ENCODE assay signal across 1 cellular context in the genomic region with DNA sequence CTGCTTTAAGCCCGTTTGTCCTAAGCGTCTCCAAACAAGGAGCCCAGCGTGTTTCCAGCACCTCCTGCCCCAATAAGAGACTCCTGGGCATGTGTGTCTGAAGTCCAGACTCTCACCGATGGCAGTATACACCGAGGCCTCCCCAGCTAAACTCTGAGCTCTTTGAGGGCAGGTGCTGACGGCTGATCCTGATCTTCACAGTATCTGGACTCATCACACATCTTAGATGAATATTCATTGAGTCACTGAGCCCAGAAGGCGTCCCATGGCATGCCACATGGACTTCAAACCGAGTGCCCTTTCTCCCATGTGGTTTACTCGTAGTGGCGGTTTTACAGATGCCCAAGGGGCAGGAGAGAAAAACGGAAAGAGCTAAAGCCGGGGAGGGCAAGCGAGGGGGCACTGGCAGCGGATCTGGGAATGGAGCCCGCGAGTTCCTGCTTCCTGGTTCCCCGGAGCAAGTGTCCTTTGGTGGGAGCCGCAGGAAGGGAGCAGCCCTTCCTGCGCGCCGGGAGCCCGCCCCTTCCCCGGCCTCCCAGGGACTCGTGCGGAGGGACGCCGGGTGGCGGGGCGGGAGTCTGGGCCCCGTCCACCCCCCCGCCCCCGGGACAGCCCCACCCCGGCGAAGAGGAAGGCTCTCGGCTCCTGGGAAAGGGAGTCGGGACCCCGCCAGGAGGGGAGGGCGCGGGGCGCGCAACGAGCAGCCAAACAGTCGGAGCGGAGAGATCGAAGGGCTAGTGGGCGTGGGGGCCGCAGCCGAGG.
TF ChIP-seq lines count a peak whose summit lies in the region.

No MANE protein-coding gene starts in this region.

TF ChIP-seq in HepG2, 621 proteins besides CTCF, POLR2A, EP300 and RAD21 (continued from another document and continues in another):
- TF ChIP-seq, protein P1, sequence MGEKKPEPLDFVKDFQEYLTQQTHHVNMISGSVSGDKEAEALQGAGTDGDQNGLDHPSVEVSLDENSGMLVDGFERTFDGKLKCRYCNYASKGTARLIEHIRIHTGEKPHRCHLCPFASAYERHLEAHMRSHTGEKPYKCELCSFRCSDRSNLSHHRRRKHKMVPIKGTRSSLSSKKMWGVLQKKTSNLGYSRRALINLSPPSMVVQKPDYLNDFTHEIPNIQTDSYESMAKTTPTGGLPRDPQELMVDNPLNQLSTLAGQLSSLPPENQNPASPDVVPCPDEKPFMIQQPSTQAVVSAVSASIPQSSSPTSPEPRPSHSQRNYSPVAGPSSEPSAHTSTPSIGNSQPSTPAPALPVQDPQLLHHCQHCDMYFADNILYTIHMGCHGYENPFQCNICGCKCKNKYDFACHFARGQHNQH (CRISPR knock-in tag; IDR thresholded peaks at IDR 0.05): peak; percentile 72
- TF ChIP-seq, protein P2, sequence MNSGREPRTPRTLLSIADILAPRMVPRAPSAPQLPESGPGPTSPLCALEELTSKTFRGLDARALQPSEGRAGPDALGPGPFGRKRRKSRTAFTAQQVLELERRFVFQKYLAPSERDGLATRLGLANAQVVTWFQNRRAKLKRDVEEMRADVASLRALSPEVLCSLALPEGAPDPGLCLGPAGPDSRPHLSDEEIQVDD (CRISPR knock-in tag; IDR thresholded peaks at IDR 0.05; ENCODE audit: borderline replicate concordance): no peak; the same call in 1 of the 2 replicates
- TF ChIP-seq ZNF790 (CRISPR knock-in tag; IDR thresholded peaks at IDR 0.05; ENCODE audit: borderline replicate concordance) (no peak), TBX2 (CRISPR knock-in tag; IDR thresholded peaks at IDR 0.05; ENCODE audit: borderline replicate concordance) (peak; percentile 58), ZNF878 (CRISPR knock-in tag; IDR thresholded peaks at IDR 0.05) (0 out of 2 replicates have a peak, but pooled peaks have one; percentile 57), ZNF350 (CRISPR knock-in tag; IDR thresholded peaks at IDR 0.05; ENCODE audit: borderline replicate concordance, low read depth) (peak; percentile 75; the same call in 1 of the 2 replicates), ZNF850 (CRISPR knock-in tag; conservative IDR thresholded peaks at IDR 0.05) (no peak), TBX3 (IDR thresholded peaks at IDR 0.05; ENCODE audit: borderline replicate concordance) (no peak), ZFP41 (CRISPR knock-in tag; IDR thresholded peaks at IDR 0.05; ENCODE audit: borderline replicate concordance) (0 out of 2 replicates have a peak, but pooled peaks have one; percentile 40), ZNF605 (CRISPR knock-in tag; IDR thresholded peaks at IDR 0.05) (0 out of 2 replicates have a peak, but pooled peaks have one; percentile 31), KMT2A (CRISPR knock-in tag; IDR thresholded peaks at IDR 0.05) (peak; percentile 62), ZNF564 (CRISPR knock-in tag; IDR thresholded peaks at IDR 0.05) (0 out of 2 replicates have a peak, but pooled peaks have one; percentile 30), ZFX (CRISPR knock-in tag; IDR thresholded peaks at IDR 0.05; ENCODE audit: low read depth) (peak; percentile 37), MYC (CRISPR knock-in tag; IDR thresholded peaks at IDR 0.05; ENCODE audit: borderline replicate concordance) (peak; percentile 64; the same call in 1 of the 2 replicates), ZNF709 (CRISPR knock-in tag; IDR thresholded peaks at IDR 0.05) (peak; percentile 45; the same call in 1 of the 2 replicates), YEATS2 (CRISPR knock-in tag; IDR thresholded peaks at IDR 0.05; ENCODE audit: borderline replicate concordance) (0 out of 2 replicates have a peak, but pooled peaks have one; percentile 29), CEBPG (CRISPR knock-in tag; IDR thresholded peaks at IDR 0.05) (0 out of 2 replicates have a peak, but pooled peaks have one; percentile 4), NR2C2 (CRISPR knock-in tag; IDR thresholded peaks at IDR 0.05; ENCODE audit: borderline replicate concordance) (no peak), ZNF772 (CRISPR knock-in tag; IDR thresholded peaks at IDR 0.05) (0 out of 2 replicates have a peak, but pooled peaks have one; percentile 51), SAP130 (CRISPR knock-in tag; IDR thresholded peaks at IDR 0.05; ENCODE audit: low read depth) (peak; percentile 80), IKZF1 (IDR thresholded peaks at IDR 0.05) (no peak), SMAD9 (CRISPR knock-in tag; IDR thresholded peaks at IDR 0.05) (no peak), ZNF747 (CRISPR knock-in tag; IDR thresholded peaks at IDR 0.05; ENCODE audit: borderline replicate concordance) (no peak; the same call in 1 of the 2 replicates), ZNF256 (CRISPR knock-in tag; conservative IDR thresholded peaks at IDR 0.05) (peak; percentile 63; the same call in 1 of the 2 replicates), HMG20B (CRISPR knock-in tag; conservative IDR thresholded peaks at IDR 0.05) (0 out of 2 replicates have a peak, but pooled peaks have one; percentile 27), KLF16 (CRISPR knock-in tag; IDR thresholded peaks at IDR 0.05) (peak in 1 of 2 experiments; percentile 53; a peak in 2 of 4 replicates), YY1 (IDR thresholded peaks at IDR 0.05; ENCODE audit: insufficient read depth, insufficient replicate concordance, low read depth, low read length) (peak; percentile 10), ZSCAN31 (CRISPR knock-in tag; IDR thresholded peaks at IDR 0.05; ENCODE audit: low read depth) (peak; percentile 61; the same call in 1 of the 2 replicates), GATAD2A (CRISPR knock-in tag; IDR thresholded peaks at IDR 0.05) (0 out of 2 replicates have a peak, but pooled peaks have one; percentile 37), ZSCAN21 (CRISPR knock-in tag; IDR thresholded peaks at IDR 0.05; ENCODE audit: borderline replicate concordance) (0 out of 2 replicates have a peak, but pooled peaks have one; percentile 17), JDP2 (CRISPR knock-in tag; IDR thresholded peaks at IDR 0.05; ENCODE audit: borderline replicate concordance) (no peak), SOX5 (CRISPR knock-in tag; IDR thresholded peaks at IDR 0.05; ENCODE audit: borderline replicate concordance) (peak; percentile 19; the same call in 1 of the 2 replicates), ZNF788 (CRISPR knock-in tag; IDR thresholded peaks at IDR 0.05; ENCODE audit: borderline replicate concordance) (peak; percentile 15; the same call in 1 of the 2 replicates), ELF1 (CRISPR knock-in tag; IDR thresholded peaks at IDR 0.05) (peak; percentile 83), SALL1 (CRISPR knock-in tag; IDR thresholded peaks at IDR 0.05) (peak; percentile 54; the same call in 1 of the 2 replicates), ZNF547 (CRISPR knock-in tag; IDR thresholded peaks at IDR 0.05) (0 out of 2 replicates have a peak, but pooled peaks have one; percentile 45), YEATS4 (CRISPR knock-in tag; IDR thresholded peaks at IDR 0.05; ENCODE audit: borderline replicate concordance) (0 out of 2 replicates have a peak, but pooled peaks have one; percentile 7), KMT2B (CRISPR knock-in tag; IDR thresholded peaks at IDR 0.05) (0 out of 2 replicates have a peak, but pooled peaks have one; percentile 27), KAT2B (IDR thresholded peaks at IDR 0.05; ENCODE audit: borderline replicate concordance, low read depth, low read length) (no peak), RXRA (CRISPR knock-in tag; IDR thresholded peaks at IDR 0.05) (peak; percentile 26; the same call in 1 of the 2 replicates), HOXA3 (CRISPR knock-in tag; IDR thresholded peaks at IDR 0.05) (peak; percentile 36; the same call in 1 of the 2 replicates), ZNF205 (CRISPR knock-in tag; IDR thresholded peaks at IDR 0.05) (0 out of 2 replicates have a peak, but pooled peaks have one; percentile 22), CCDC6 (CRISPR knock-in tag; IDR thresholded peaks at IDR 0.05) (peak; percentile 76; the same call in 1 of the 2 replicates), KAT8 (CRISPR knock-in tag; IDR thresholded peaks at IDR 0.05) (0 out of 2 replicates have a peak, but pooled peaks have one; percentile 35)
- TF ChIP-seq, protein P3, sequence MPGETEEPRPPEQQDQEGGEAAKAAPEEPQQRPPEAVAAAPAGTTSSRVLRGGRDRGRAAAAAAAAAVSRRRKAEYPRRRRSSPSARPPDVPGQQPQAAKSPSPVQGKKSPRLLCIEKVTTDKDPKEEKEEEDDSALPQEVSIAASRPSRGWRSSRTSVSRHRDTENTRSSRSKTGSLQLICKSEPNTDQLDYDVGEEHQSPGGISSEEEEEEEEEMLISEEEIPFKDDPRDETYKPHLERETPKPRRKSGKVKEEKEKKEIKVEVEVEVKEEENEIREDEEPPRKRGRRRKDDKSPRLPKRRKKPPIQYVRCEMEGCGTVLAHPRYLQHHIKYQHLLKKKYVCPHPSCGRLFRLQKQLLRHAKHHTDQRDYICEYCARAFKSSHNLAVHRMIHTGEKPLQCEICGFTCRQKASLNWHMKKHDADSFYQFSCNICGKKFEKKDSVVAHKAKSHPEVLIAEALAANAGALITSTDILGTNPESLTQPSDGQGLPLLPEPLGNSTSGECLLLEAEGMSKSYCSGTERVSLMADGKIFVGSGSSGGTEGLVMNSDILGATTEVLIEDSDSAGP (CRISPR knock-in tag; IDR thresholded peaks at IDR 0.05; ENCODE audit: borderline replicate concordance): peak; percentile 29; the same call in 1 of the 2 replicates
- TF ChIP-seq, protein P4, sequence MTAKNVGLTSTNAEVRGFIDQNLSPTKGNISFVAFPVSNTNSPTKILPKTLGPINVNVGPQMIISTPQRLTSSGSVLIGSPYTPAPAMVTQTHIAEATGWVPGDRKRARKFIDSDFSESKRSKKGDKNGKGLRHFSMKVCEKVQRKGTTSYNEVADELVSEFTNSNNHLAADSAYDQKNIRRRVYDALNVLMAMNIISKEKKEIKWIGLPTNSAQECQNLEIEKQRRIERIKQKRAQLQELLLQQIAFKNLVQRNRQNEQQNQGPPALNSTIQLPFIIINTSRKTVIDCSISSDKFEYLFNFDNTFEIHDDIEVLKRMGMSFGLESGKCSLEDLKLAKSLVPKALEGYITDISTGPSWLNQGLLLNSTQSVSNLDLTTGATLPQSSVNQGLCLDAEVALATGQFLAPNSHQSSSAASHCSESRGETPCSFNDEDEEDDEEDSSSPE (CRISPR knock-in tag; IDR thresholded peaks at IDR 0.05): peak; percentile 51; the same call in 1 of the 2 replicates
- TF ChIP-seq, protein P5, sequence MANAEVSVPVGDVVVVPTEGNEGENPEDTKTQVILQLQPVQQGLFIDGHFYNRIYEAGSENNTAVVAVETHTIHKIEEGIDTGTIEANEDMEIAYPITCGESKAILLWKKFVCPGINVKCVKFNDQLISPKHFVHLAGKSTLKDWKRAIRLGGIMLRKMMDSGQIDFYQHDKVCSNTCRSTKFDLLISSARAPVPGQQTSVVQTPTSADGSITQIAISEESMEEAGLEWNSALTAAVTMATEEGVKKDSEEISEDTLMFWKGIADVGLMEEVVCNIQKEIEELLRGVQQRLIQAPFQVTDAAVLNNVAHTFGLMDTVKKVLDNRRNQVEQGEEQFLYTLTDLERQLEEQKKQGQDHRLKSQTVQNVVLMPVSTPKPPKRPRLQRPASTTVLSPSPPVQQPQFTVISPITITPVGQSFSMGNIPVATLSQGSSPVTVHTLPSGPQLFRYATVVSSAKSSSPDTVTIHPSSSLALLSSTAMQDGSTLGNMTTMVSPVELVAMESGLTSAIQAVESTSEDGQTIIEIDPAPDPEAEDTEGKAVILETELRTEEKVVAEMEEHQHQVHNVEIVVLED (CRISPR knock-in tag; IDR thresholded peaks at IDR 0.05; ENCODE audit: borderline replicate concordance): peak; percentile 48; the same call in 1 of the 2 replicates
- TF ChIP-seq, protein P6, sequence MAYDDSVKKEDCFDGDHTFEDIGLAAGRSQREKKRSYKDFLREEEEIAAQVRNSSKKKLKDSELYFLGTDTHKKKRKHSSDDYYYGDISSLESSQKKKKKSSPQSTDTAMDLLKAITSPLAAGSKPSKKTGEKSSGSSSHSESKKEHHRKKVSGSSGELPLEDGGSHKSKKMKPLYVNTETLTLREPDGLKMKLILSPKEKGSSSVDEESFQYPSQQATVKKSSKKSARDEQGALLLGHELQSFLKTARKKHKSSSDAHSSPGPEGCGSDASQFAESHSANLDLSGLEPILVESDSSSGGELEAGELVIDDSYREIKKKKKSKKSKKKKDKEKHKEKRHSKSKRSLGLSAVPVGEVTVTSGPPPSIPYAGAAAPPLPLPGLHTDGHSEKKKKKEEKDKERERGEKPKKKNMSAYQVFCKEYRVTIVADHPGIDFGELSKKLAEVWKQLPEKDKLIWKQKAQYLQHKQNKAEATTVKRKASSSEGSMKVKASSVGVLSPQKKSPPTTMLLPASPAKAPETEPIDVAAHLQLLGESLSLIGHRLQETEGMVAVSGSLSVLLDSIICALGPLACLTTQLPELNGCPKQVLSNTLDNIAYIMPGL (CRISPR knock-in tag; IDR thresholded peaks at IDR 0.05; ENCODE audit: borderline replicate concordance in 1 of 2, low read depth in 1 of 2): peak in 1 of 2 experiments; percentile 54; a peak in 2 of 4 replicates
- TF ChIP-seq, protein P7, sequence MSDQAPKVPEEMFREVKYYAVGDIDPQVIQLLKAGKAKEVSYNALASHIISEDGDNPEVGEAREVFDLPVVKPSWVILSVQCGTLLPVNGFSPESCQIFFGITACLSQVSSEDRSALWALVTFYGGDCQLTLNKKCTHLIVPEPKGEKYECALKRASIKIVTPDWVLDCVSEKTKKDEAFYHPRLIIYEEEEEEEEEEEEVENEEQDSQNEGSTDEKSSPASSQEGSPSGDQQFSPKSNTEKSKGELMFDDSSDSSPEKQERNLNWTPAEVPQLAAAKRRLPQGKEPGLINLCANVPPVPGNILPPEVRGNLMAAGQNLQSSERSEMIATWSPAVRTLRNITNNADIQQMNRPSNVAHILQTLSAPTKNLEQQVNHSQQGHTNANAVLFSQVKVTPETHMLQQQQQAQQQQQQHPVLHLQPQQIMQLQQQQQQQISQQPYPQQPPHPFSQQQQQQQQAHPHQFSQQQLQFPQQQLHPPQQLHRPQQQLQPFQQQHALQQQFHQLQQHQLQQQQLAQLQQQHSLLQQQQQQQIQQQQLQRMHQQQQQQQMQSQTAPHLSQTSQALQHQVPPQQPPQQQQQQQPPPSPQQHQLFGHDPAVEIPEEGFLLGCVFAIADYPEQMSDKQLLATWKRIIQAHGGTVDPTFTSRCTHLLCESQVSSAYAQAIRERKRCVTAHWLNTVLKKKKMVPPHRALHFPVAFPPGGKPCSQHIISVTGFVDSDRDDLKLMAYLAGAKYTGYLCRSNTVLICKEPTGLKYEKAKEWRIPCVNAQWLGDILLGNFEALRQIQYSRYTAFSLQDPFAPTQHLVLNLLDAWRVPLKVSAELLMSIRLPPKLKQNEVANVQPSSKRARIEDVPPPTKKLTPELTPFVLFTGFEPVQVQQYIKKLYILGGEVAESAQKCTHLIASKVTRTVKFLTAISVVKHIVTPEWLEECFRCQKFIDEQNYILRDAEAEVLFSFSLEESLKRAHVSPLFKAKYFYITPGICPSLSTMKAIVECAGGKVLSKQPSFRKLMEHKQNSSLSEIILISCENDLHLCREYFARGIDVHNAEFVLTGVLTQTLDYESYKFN (CRISPR knock-in tag; conservative IDR thresholded peaks at IDR 0.05): peak; percentile 25; the same call in 1 of the 2 replicates
- TF ChIP-seq, protein P8, sequence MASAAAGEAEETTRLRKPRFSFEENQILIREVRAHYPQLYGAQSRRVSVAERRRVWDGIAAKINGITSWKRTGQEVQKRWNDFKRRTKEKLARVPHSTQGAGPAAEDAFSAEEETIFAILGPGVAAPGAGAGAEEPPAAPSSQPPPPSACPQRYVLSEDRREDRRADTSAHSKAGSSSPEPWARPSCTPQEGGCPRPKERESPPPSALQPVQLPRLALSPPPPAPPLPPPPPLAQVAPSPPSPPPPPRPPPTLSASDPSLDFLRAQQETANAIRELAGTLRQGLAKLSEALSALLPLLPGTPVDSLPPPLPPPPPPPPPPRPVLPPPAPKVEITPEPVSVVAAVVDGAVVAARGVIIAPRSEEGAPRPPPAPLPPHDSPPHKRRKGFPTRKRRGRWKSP (CRISPR knock-in tag; IDR thresholded peaks at IDR 0.05): 0 out of 2 replicates have a peak, but pooled peaks have one; percentile 51
